13 cellular contexts compared by ENCODE assay signal in genomic region chr7:29915481-29916215, GRCh38.
A peak's percentile ranks its signal among the peaks of the same experiment; 100 is the strongest.
DNase-seq lines count a peak whose midpoint lies in the region; ATAC-seq, FAIRE-seq and TF ChIP-seq lines count a peak whose summit lies in the region.
"Had no signal": no experiment of that assay in that cellular context is flagged by ENCODE, and none has a peak within 500 bp of the region (broad histone marks: within the 10 kb centered on the region; RNA-seq: fewer than 3 reads in every experiment).

No MANE protein-coding gene starts in this region.

- H3K18ac ChIP-seq in mesendoderm (ENCODE audit: low read length) = no peak overlapping the region

- H2BK5ac ChIP-seq in mesendoderm (ENCODE audit: low read length) = no peak overlapping the region

- no peak overlapping the region for H4K8ac ChIP-seq in mesendoderm (ENCODE audit: low read depth, low read length)

- TF ChIP-seq EP300 in HepG2 (IDR thresholded peaks at IDR 0.05; ENCODE audit: low read depth in 2 of 2, low read length in 2 of 2) (no peak), HepG2 (CRISPR knock-in tag; IDR thresholded peaks at IDR 0.05; ENCODE audit: borderline replicate concordance) (no peak)

- no peaks in the 10 kb centered on the region for H3K9me3 ChIP-seq in HepG2 (ENCODE audit: low read length)
- H3K9me3 ChIP-seq in right lobe of liver = no peaks in the 10 kb centered on the region
- H3K9me3 ChIP-seq in aorta (ENCODE audit: control insufficient read depth, low read length) = no peaks in the 10 kb centered on the region
- H3K9me3 ChIP-seq: ascending aorta, spleen had no signal

- peak; percentile 56 for ATAC-seq in HepG2
- no peak for ATAC-seq in right lobe of liver
- peak; percentile 27 for ATAC-seq in aorta (ENCODE audit: low FRiP score)
- no peak for ATAC-seq in left lobe of liver
- no peak for ATAC-seq in HG03432 (IDR thresholded peaks at IDR 0.05; ENCODE audit: unreplicated experiment)
- ATAC-seq: natural killer cell had no signal

- H3K27me3 ChIP-seq in HepG2 (ENCODE audit: control insufficient read depth in 1 of 2, insufficient read depth in 2 of 2, low read length in 2 of 2) (no peaks in the 10 kb centered on the region), right lobe of liver (no peaks in the 10 kb centered on the region), mesendoderm (ENCODE audit: insufficient read depth, low read length, poor library complexity) (no peaks in the 10 kb centered on the region), aorta (ENCODE audit: control insufficient read depth in 1 of 2, insufficient read depth in 2 of 2, low read length in 1 of 2) (no peaks in the 10 kb centered on the region)
- H3K27me3 ChIP-seq: ascending aorta had no signal

- intact Hi-C loops in HepG2 (cut with micrococcal nuclease; ENCODE audit: unreplicated experiment) = no loop called here
- intact Hi-C loops in right lobe of liver (cut with DNase I) = loop anchor here in 1 of 2 donors (10.0 kb wide), 1 partner anchor 271 kb away; no protein-coding TSS in a partner anchor
- intact Hi-C loops in aorta (cut with DNase I) = no loop called here

- in situ Hi-C loops in HepG2 (cut with HindIII; ENCODE audit: extremely low pct_ligation_motif_present, low pct_unique_long_range_greater_than_20kb) = no loop called here

- POLR2A ChIA-PET in HepG2 (lab: Yijun Ruan, JAX) = no interaction called here

- no peak overlapping the region for H2BK15ac ChIP-seq in mesendoderm (replicated peaks; ENCODE audit: low read depth)

- no peak for TF ChIP-seq CTCF in HepG2 (CRISPR knock-in tag; IDR thresholded peaks at IDR 0.05)
- TF ChIP-seq CTCF in right lobe of liver (IDR thresholded peaks at IDR 0.05) = no peak
- TF ChIP-seq CTCF in choroid plexus epithelial cell (conservative IDR thresholded peaks at IDR 0.05; ENCODE audit: low read depth, low read length) = no peak

- H3K56ac ChIP-seq in mesendoderm (ENCODE audit: low read length) = no peak overlapping the region

- no peak for DNase-seq in HepG2 (ENCODE audit: low spot score)
- DNase-seq in right lobe of liver = no peak
- peak; percentile 20 for DNase-seq in choroid plexus epithelial cell (ENCODE audit: low read depth)
- peak; percentile 8 for DNase-seq in mesendoderm
- no peak for DNase-seq in aorta
- DNase-seq in left lobe of liver (ENCODE audit: low spot score) = no peak
- DNase-seq in globus pallidus (ENCODE audit: low spot score) = no peak
- DNase-seq: activated T-cell treated with anti-CD3 and anti-CD28 coated beads, Interleukin-2, amount 50 U/mL, for 24 hours; natural killer cell; spleen had no signal

- H3K23ac ChIP-seq in mesendoderm (ENCODE audit: low read length) = no peak overlapping the region

- H2AFZ ChIP-seq in HepG2 (ENCODE audit: low read length) = no peak overlapping the region

- H3K4me3 ChIP-seq in HepG2 (replicated peaks in 1 of 3; ENCODE audit: insufficient read depth in 1 of 3, low read depth in 2 of 3, low read length in 3 of 3) = no peak overlapping the region
- no peak overlapping the region for H3K4me3 ChIP-seq in right lobe of liver
- no peak overlapping the region for H3K4me3 ChIP-seq in choroid plexus epithelial cell (ENCODE audit: low read depth, low read length)
- no peak overlapping the region for H3K4me3 ChIP-seq in mesendoderm (ENCODE audit: low read length)
- H3K4me3 ChIP-seq in aorta (ENCODE audit: low read length in 2 of 2) = no peak overlapping the region
- H3K4me3 ChIP-seq: ascending aorta, spleen had no signal

- CTCF ChIA-PET in HepG2 (lab: Yijun Ruan, JAX; ENCODE audit: low intra/inter-chr PET ratio, low total read pairs) = no interaction called here

- no peak for TF ChIP-seq RAD21 in HepG2 (CRISPR knock-in tag; IDR thresholded peaks at IDR 0.05)

- no peak overlapping the region for H2BK120ac ChIP-seq in mesendoderm (ENCODE audit: low read depth, low read length)

- no peak overlapping the region for H3K4ac ChIP-seq in mesendoderm (ENCODE audit: low read depth, low read length)

- FAIRE-seq in HepG2 (lab: Jason Lieb, UNC) = no peak
- FAIRE-seq: G401.6 had no signal

- H3K4me1 ChIP-seq in HepG2 (ENCODE audit: insufficient read depth, low read length) = no peaks in the 10 kb centered on the region
- no peaks in the 10 kb centered on the region for H3K4me1 ChIP-seq in right lobe of liver
- H3K4me1 ChIP-seq in mesendoderm (ENCODE audit: control insufficient read depth, low read depth, low read length) = no peaks in the 10 kb centered on the region
- H3K4me1 ChIP-seq in aorta (ENCODE audit: control insufficient read depth in 1 of 2, insufficient read depth in 2 of 2, low read length in 2 of 2) = peaks cover 0 to 3% of the 10 kb centered on the region in 2 donors
- H3K4me1 ChIP-seq: spleen had no signal

- no peak overlapping the region for H2AK5ac ChIP-seq in mesendoderm (ENCODE audit: low read length)

- no TSS peak for BruUV-seq in HepG2 (replicated peaks; lab: Mats Ljungman, UMichigan)

- H3K79me1 ChIP-seq in mesendoderm (ENCODE audit: low read length) = no peaks in the 10 kb centered on the region

- H3K9ac ChIP-seq in HepG2 (ENCODE audit: insufficient read depth, low read depth, low read length) = no peak overlapping the region
- no peak overlapping the region for H3K9ac ChIP-seq in mesendoderm (ENCODE audit: low read length)

- H3K27ac ChIP-seq in HepG2 (ENCODE audit: extremely low read length, insufficient read depth, low read length) = no peak overlapping the region
- H3K27ac ChIP-seq in right lobe of liver = no peak overlapping the region
- no peak overlapping the region for H3K27ac ChIP-seq in mesendoderm (ENCODE audit: low read depth, low read length)
- peak overlapping the region in 1 of 2 donors; percentile 8 for H3K27ac ChIP-seq in aorta (ENCODE audit: low read depth in 1 of 2, low read length in 2 of 2)
- H3K27ac ChIP-seq: spleen had no signal

- H3K79me2 ChIP-seq in HepG2 (ENCODE audit: insufficient read depth, low read length) (no peaks in the 10 kb centered on the region), mesendoderm (ENCODE audit: control insufficient read depth, insufficient read depth, low read length) (no peaks in the 10 kb centered on the region)

- TF ChIP-seq POLR2A in HepG2 (IDR thresholded peaks at IDR 0.05; ENCODE audit: insufficient read depth in 1 of 2, low read depth in 2 of 2, low read length in 2 of 2) (no peak), right lobe of liver (IDR thresholded peaks at IDR 0.05) (no peak)

- 80% methylated on average over 6 of the region's 7 CpGs for WGBS in HepG2 (ENCODE audit: low lambda C conversion rate)
- WGBS in right lobe of liver (ENCODE audit: insufficient coverage, low coverage, low lambda C conversion rate, missing lambda C conversion rate) = 42% methylated on average over 5 of the region's 7 CpGs
- no CpG with 5 or more reads among the region's 7 CpGs for WGBS in mesendoderm (ENCODE audit: extremely low coverage, insufficient coverage, low lambda C conversion rate)
- WGBS in aorta, 2 donors = 23 to 25% methylated on average over 7 of the region's 7 CpGs

- H4K20me1 ChIP-seq in HepG2 (ENCODE audit: insufficient read depth, low read length) = no peaks in the 10 kb centered on the region

- no peak overlapping the region for H4K5ac ChIP-seq in mesendoderm (ENCODE audit: low read length)

- H3K4me2 ChIP-seq in HepG2 (ENCODE audit: low read depth, low read length) = no peak overlapping the region
- H3K4me2 ChIP-seq in mesendoderm (ENCODE audit: low read length) = no peak overlapping the region

- H3K36me3 ChIP-seq in HepG2 (replicated peaks in 1 of 2; ENCODE audit: control insufficient read depth in 1 of 2, insufficient read depth in 2 of 2, low read length in 2 of 2) (peaks cover 6 to 9% of the 10 kb centered on the region in 2 experiments), right lobe of liver (no peaks in the 10 kb centered on the region), mesendoderm (ENCODE audit: control insufficient read depth, insufficient read depth, low read length) (peaks cover 3% of the 10 kb centered on the region), aorta (ENCODE audit: control insufficient read depth in 1 of 2, insufficient read depth in 2 of 2, low read length in 1 of 2) (peaks cover 0 to 1% of the 10 kb centered on the region in 2 donors)

TF ChIP-seq in HepG2, 621 proteins besides CTCF, POLR2A, EP300 and RAD21 (continues in another document):
- TF ChIP-seq RFX5 (IDR thresholded peaks at IDR 0.05; ENCODE audit: low read depth, low read length) (no peak), DBP (CRISPR knock-in tag; IDR thresholded peaks at IDR 0.05; ENCODE audit: not compliant biosample characterization) (no peak), KDM6A (CRISPR knock-in tag; IDR thresholded peaks at IDR 0.05; ENCODE audit: low read depth) (no peak), PCBP1 (IDR thresholded peaks at IDR 0.05; ENCODE audit: borderline replicate concordance, low read depth, low read length) (no peak), MXD4 (CRISPR knock-in tag; IDR thresholded peaks at IDR 0.05) (no peak), GZF1 (CRISPR knock-in tag; IDR thresholded peaks at IDR 0.05) (no peak), SKI (IDR thresholded peaks at IDR 0.05; ENCODE audit: partially characterized antibody) (no peak), XBP1 (CRISPR knock-in tag; IDR thresholded peaks at IDR 0.05) (no peak), SYNCRIP (IDR thresholded peaks at IDR 0.05; ENCODE audit: insufficient read depth, low read depth, low read length) (no peak), ZNF614 (CRISPR knock-in tag; IDR thresholded peaks at IDR 0.05; ENCODE audit: borderline replicate concordance) (no peak), DMAP1 (CRISPR knock-in tag; IDR thresholded peaks at IDR 0.05) (no peak), ZNF234 (CRISPR knock-in tag; conservative IDR thresholded peaks at IDR 0.05) (no peak), ZBTB38 (CRISPR knock-in tag; IDR thresholded peaks at IDR 0.05) (no peak)
- TF ChIP-seq, protein P1, sequence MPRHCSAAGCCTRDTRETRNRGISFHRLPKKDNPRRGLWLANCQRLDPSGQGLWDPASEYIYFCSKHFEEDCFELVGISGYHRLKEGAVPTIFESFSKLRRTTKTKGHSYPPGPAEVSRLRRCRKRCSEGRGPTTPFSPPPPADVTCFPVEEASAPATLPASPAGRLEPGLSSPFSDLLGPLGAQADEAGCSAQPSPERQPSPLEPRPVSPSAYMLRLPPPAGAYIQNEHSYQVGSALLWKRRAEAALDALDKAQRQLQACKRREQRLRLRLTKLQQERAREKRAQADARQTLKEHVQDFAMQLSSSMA (CRISPR knock-in tag; IDR thresholded peaks at IDR 0.05) = no peak

Comparison
In these comparisons a context has a peak if more than half of its experiments do, and no peak if none do; other contexts are left out.
1. ATAC-seq: peak in HepG2 (single experiment) and aorta (single experiment); none in right lobe of liver (0 of 4), left lobe of liver (single experiment) and HG03432 (single experiment).
2. DNase-seq: peak in choroid plexus epithelial cell (single experiment) and mesendoderm (single experiment); none in HepG2 (single experiment), right lobe of liver (0 of 3), aorta (0 of 2), left lobe of liver (single experiment) and globus pallidus (single experiment).